ENCODE assay signal across 16 cellular contexts in genomic region chr16:30758988-30759461, GRCh38. TPM values are rescaled to one million over a fixed set of nuclear protein-coding genes. Genes with fewer than 3 reads are reported as not detected.
DNase-seq lines count a peak whose midpoint lies in the region; ATAC-seq and TF ChIP-seq lines count a peak whose summit lies in the region.
"Had no signal": no experiment of that assay in that cellular context is flagged by ENCODE, and none has a peak within 500 bp of the region (broad histone marks: within the 10 kb centered on the region; RNA-seq: fewer than 3 reads in every experiment).

No MANE protein-coding gene starts in this region.

- no peak for TF ChIP-seq POLR2A in breast epithelium (IDR thresholded peaks at IDR 0.05)

- no peaks in the 10 kb centered on the region for H3K9me2 ChIP-seq in PC-3 (replicated peaks; ENCODE audit: low read length)

- H3K4me2 ChIP-seq in PC-3 (ENCODE audit: low read length), result no peak overlapping the region

- H3K9me3 ChIP-seq in neutrophil, result no peaks in the 10 kb centered on the region
- no peaks in the 10 kb centered on the region for H3K9me3 ChIP-seq in PC-3 (ENCODE audit: low read length)
- no peaks in the 10 kb centered on the region for H3K9me3 ChIP-seq in breast epithelium

- intact Hi-C loops in PC-3 (cut with micrococcal nuclease), result no loop called here
- intact Hi-C loops in breast epithelium (cut with DNase I; ENCODE audit: low total_unique reads), result no loop called here

- H3K36me3 ChIP-seq in neutrophil, result peaks cover 48% of the 10 kb centered on the region
- H3K36me3 ChIP-seq in PC-3 (ENCODE audit: low read depth, low read length), result peaks cover 2% of the 10 kb centered on the region; the same call in 1 of the 2 replicates
- H3K36me3 ChIP-seq in breast epithelium, result peaks cover 12% of the 10 kb centered on the region

- peaks cover 55 to 59% of the 10 kb centered on the region in 2 experiments for H3K4me1 ChIP-seq in neutrophil (ENCODE audit: control insufficient read depth in 1 of 2, insufficient read depth in 1 of 2, low read depth in 1 of 2, low read length in 1 of 2)
- H3K4me1 ChIP-seq in PC-3 (ENCODE audit: insufficient read depth, low read length), result peaks cover 20% of the 10 kb centered on the region
- peaks cover 3 to 19% of the 10 kb centered on the region in 2 donors for H3K4me1 ChIP-seq in breast epithelium

- POLR2A ChIA-PET in PC-3 (lab: Charles Lee; ENCODE audit: unreplicated experiment), result no interaction called here

- H4K20me1 ChIP-seq in PC-3 (ENCODE audit: low read length), result peaks cover 4% of the 10 kb centered on the region; the same call in 1 of the 2 replicates

- no peaks in the 10 kb centered on the region for H3K27me3 ChIP-seq in neutrophil
- no peaks in the 10 kb centered on the region for H3K27me3 ChIP-seq in PC-3 (ENCODE audit: low read length)
- no peaks in the 10 kb centered on the region for H3K27me3 ChIP-seq in breast epithelium

- H3K4me3 ChIP-seq in neutrophil (ENCODE audit: low read depth in 1 of 2, low read length in 1 of 2) (peak overlapping the region; percentile 51 to 95), PC-3 (ENCODE audit: low read length) (no peak overlapping the region), breast epithelium (no peak overlapping the region)
- H3K4me3 ChIP-seq: SK-N-MC had no signal

- ATAC-seq in PC-3, result no peak
- ATAC-seq: esophagus mucosa had no signal

- H3K9ac ChIP-seq in PC-3 (ENCODE audit: low read length), result no peak overlapping the region

- H3K79me2 ChIP-seq in PC-3 (ENCODE audit: low read length), result peaks cover 27% of the 10 kb centered on the region

- no peaks in the 10 kb centered on the region for H3F3A ChIP-seq in PC-3 (ENCODE audit: low read length, unreplicated experiment)

- no TSS peak for BruUV-seq in PC-3 (replicated peaks; lab: Mats Ljungman, UMichigan)

- CTCF ChIA-PET in PC-3 (lab: Charles Lee), result no interaction called here

- DNase-seq in CMK (ENCODE audit: low read depth) (peak; percentile 29), NOMO-1 treated with dmso at 0.1 percent for 144 hours (lab: John Stamatoyannopoulos, UW; ENCODE audit: unreplicated experiment) (peak; percentile 95), caudate nucleus (lab: John Stamatoyannopoulos, UW) (peak in 1 of 61 donors; percentile 4), PC-3 (no peak), NCI-H2029 treated with DMSO at 0.1 percent for 48 hours (lab: John Stamatoyannopoulos, UW) (no peak), breast epithelium (ENCODE audit: low spot score in 2 of 2) (no peak), LoVo (ENCODE audit: low spot score) (no peak)
- DNase-seq: activated CD4-positive, alpha-beta T cell treated with anti-CD3 and anti-CD28 coated beads, Interleukin-2, amount 50 U/mL, for 4 hours; activated gamma-delta T cell treated with Interleukin-2 at 50 U/mL for 16 hours; CD8-positive, alpha-beta memory T cell; cerebellar nuclear complex; NCI-H526 treated with DMSO at 0.1 percent for 48 hours; retina had no signal

- TF ChIP-seq CTCF in neutrophil (IDR thresholded peaks at IDR 0.05) (no peak), PC-3 (conservative IDR thresholded peaks at IDR 0.05; ENCODE audit: low read depth, low read length) (no peak), breast epithelium (IDR thresholded peaks at IDR 0.05) (no peak)

- no peak overlapping the region for H2AFZ ChIP-seq in PC-3 (ENCODE audit: low read length)

- peak overlapping the region; percentile 52 for H3K27ac ChIP-seq in caudate nucleus (ENCODE audit: low read depth, low read length)
- peak overlapping the region; percentile 99 for H3K27ac ChIP-seq in neutrophil
- no peak overlapping the region for H3K27ac ChIP-seq in PC-3 (ENCODE audit: low read length)
- no peak overlapping the region for H3K27ac ChIP-seq in breast epithelium
- H3K27ac ChIP-seq: SK-N-MC had no signal

RNA-seq across cellular contexts. Expression of gene CFAP119, which starts 2.8 kb away (rescaled TPM):
- total RNA-seq in PC-3 (2014; rRNA removed) (8.6 and 9.6 TPM in 2 replicates), breast epithelium (10 to 100 TPM in 2 of 3 donors, 1 to 10 TPM in 1; 1.4 to 17.1 (median 13.4) TPM)

RNA-seq across cellular contexts. Expression of gene RNF40, which starts 3.1 kb away (rescaled TPM):
- total RNA-seq in PC-3 (2014; rRNA removed), result 64.1 and 80.2 TPM in 2 replicates
- total RNA-seq in breast epithelium, result 10 to 100 TPM; 77.0 to 84.7 (median 77.3) TPM

RNA-seq across cellular contexts. Expression of gene PHKG2, which starts 10.8 kb away (rescaled TPM):
- 28.6 and 30.9 TPM in 2 replicates for total RNA-seq in PC-3 (2014; rRNA removed)
- total RNA-seq in breast epithelium, result 10 to 100 TPM; 28.5 to 38.8 (median 35.7) TPM

RNA-seq across cellular contexts. Expression of gene ZNF629, which starts 28.0 kb away (rescaled TPM):
- total RNA-seq in PC-3 (2014; rRNA removed), result 7.8 and 8.4 TPM in 2 replicates
- 10 to 100 TPM in 2 of 3 donors, 1 to 10 TPM in 1; 9.4 to 16.2 (median 10.5) TPM for total RNA-seq in breast epithelium

Comparison
In these comparisons a context has a peak if more than half of its experiments do, and no peak if none do; other contexts are left out.
1. DNase-seq: peak in CMK (single experiment) and NOMO-1 treated with dmso at 0.1 percent for 144 hours (single experiment); none in PC-3 (single experiment), NCI-H2029 treated with DMSO at 0.1 percent for 48 hours (single experiment), breast epithelium (0 of 2) and LoVo (single experiment).
2. H3K27ac ChIP-seq: peak in caudate nucleus (single experiment) and neutrophil (single experiment); none in PC-3 (single experiment) and breast epithelium (0 of 2).
3. H3K4me3 ChIP-seq: peak in neutrophil (2 of 2); none in PC-3 (single experiment) and breast epithelium (0 of 3).